Comparison of ENCODE assay signal across 11 cellular contexts in genomic region chr4:138239496-138239895, GRCh38. TPM values are rescaled to one million over a fixed set of nuclear protein-coding genes. Genes with fewer than 3 reads are reported as not detected.
DNase-seq lines count a peak whose midpoint lies in the region; ATAC-seq and TF ChIP-seq lines count a peak whose summit lies in the region.
"Had no signal": no experiment of that assay in that cellular context is flagged by ENCODE, and none has a peak within 500 bp of the region (broad histone marks: within the 10 kb centered on the region; RNA-seq: fewer than 3 reads in every experiment).

No MANE protein-coding gene starts in this region.

- no peaks in the 10 kb centered on the region for H3K9me3 ChIP-seq in ES-I3 (ENCODE audit: control insufficient read depth, insufficient read depth, low read length)
- no peaks in the 10 kb centered on the region for H3K9me3 ChIP-seq in RWPE2 (ENCODE audit: severe bottlenecking)
- H3K9me3 ChIP-seq in hepatocyte (ENCODE audit: low read depth), result no peaks in the 10 kb centered on the region
- H3K9me3 ChIP-seq: gastroesophageal sphincter, sigmoid colon had no signal

- H3K27ac ChIP-seq in ACC112 (ENCODE audit: low read depth, low read length), result peak overlapping the region; percentile 20
- H3K27ac ChIP-seq in RWPE2 (ENCODE audit: poor library complexity, severe bottlenecking), result peak overlapping the region; percentile 92
- H3K27ac ChIP-seq in hepatocyte, result no peak overlapping the region
- H3K27ac ChIP-seq: gastroesophageal sphincter, sigmoid colon had no signal

- H3K4me2 ChIP-seq in hepatocyte, result peak overlapping the region; percentile 79

- ATAC-seq in RWPE2 (ENCODE audit: low read depth), result no peak
- ATAC-seq in GM18861 (IDR thresholded peaks at IDR 0.05; ENCODE audit: unreplicated experiment), result no peak
- ATAC-seq in GM18873 (IDR thresholded peaks at IDR 0.05; ENCODE audit: low FRiP score, unreplicated experiment), result no peak
- ATAC-seq: gastroesophageal sphincter had no signal

- H4K20me1 ChIP-seq in hepatocyte (ENCODE audit: insufficient read depth, poor library complexity, severe bottlenecking), result no peaks in the 10 kb centered on the region

- WGBS in hepatocyte (ENCODE audit: low lambda C conversion rate, missing lambda C conversion rate), result 0% methylated on average over 1 of the region's 1 CpG

- TF ChIP-seq CTCF in RWPE2 (IDR thresholded peaks at IDR 0.05; ENCODE audit: poor library complexity, severe bottlenecking), result no peak
- no peak for TF ChIP-seq CTCF in hepatocyte (IDR thresholded peaks at IDR 0.05; ENCODE audit: poor library complexity)

- in situ Hi-C loops in G401 (cut with HindIII; ENCODE audit: low sequenced_read_pairs), result no loop called here

- H3K9me2 ChIP-seq in hepatocyte (replicated peaks; ENCODE audit: insufficient read depth), result no peaks in the 10 kb centered on the region

- H3K79me2 ChIP-seq in ACC112 (ENCODE audit: control insufficient read depth, insufficient read depth, low read length, unreplicated experiment) (peaks cover 45% of the 10 kb centered on the region), hepatocyte (peaks cover 29% of the 10 kb centered on the region)

- no peaks in the 10 kb centered on the region for H3K27me3 ChIP-seq in ACC112 (ENCODE audit: insufficient read depth, low read length)
- no peaks in the 10 kb centered on the region for H3K27me3 ChIP-seq in RWPE2 (ENCODE audit: insufficient read depth, poor library complexity, severe bottlenecking)
- H3K27me3 ChIP-seq in hepatocyte, result no peaks in the 10 kb centered on the region
- H3K27me3 ChIP-seq: gastroesophageal sphincter, sigmoid colon had no signal

- peak overlapping the region; percentile 86 for H3K4me3 ChIP-seq in ACC112 (ENCODE audit: low read depth, low read length)
- H3K4me3 ChIP-seq in RWPE2 (ENCODE audit: severe bottlenecking), result peak overlapping the region; percentile 38
- H3K4me3 ChIP-seq in hepatocyte, result no peak overlapping the region
- H3K4me3 ChIP-seq: gastroesophageal sphincter, sigmoid colon had no signal

- H3K4me1 ChIP-seq in ACC112 (ENCODE audit: control insufficient read depth, insufficient read depth, low read length, unreplicated experiment) (peaks cover 28% of the 10 kb centered on the region), ES-I3 (ENCODE audit: insufficient read depth, low read length) (peaks cover 20% of the 10 kb centered on the region), RWPE2 (ENCODE audit: insufficient read depth, poor library complexity, severe bottlenecking) (peaks cover 35% of the 10 kb centered on the region), hepatocyte (ENCODE audit: insufficient read depth) (peaks cover 9% of the 10 kb centered on the region)

- no peaks in the 10 kb centered on the region for H3K36me3 ChIP-seq in ACC112 (ENCODE audit: insufficient read depth, low read length)
- no peaks in the 10 kb centered on the region; the same call in 1 of the 2 replicates for H3K36me3 ChIP-seq in ES-I3 (ENCODE audit: insufficient read depth, low read length)
- peaks cover 49% of the 10 kb centered on the region for H3K36me3 ChIP-seq in RWPE2 (ENCODE audit: low read depth)
- H3K36me3 ChIP-seq in hepatocyte (replicated peaks; ENCODE audit: insufficient read depth, low read depth), result no peaks in the 10 kb centered on the region
- H3K36me3 ChIP-seq: gastroesophageal sphincter, sigmoid colon had no signal

- H2AFZ ChIP-seq in ACC112 (ENCODE audit: low read length, unreplicated experiment) (no peak overlapping the region), hepatocyte (no peak overlapping the region)

- peak overlapping the region; percentile 93 for H3K9ac ChIP-seq in ES-I3 (ENCODE audit: low read depth, low read length)

- DNase-seq in RWPE2 (ENCODE audit: low spot score) (no peak), hepatocyte (ENCODE audit: low spot score) (no peak), OCI-M1 (lab: John Stamatoyannopoulos, UW) (no peak), G401 (ENCODE audit: low spot score) (no peak)
- DNase-seq: DMS153, sigmoid colon had no signal

RNA-seq across cellular contexts. Expression of gene SLC7A11, which starts 2.7 kb away (rescaled TPM):
- total RNA-seq in hepatocyte, result 24.3 and 26.1 TPM in 2 replicates
- polyA plus RNA-seq in hepatocyte, result 5.1 and 5.3 TPM in 2 replicates
- total RNA-seq in G401 (2014; rRNA removed; shearing (Covaris generic)), result 1.9 and 3.8 TPM in 2 replicates
